Comparison of ENCODE assay signal across 11 cellular contexts in the genomic region with DNA sequence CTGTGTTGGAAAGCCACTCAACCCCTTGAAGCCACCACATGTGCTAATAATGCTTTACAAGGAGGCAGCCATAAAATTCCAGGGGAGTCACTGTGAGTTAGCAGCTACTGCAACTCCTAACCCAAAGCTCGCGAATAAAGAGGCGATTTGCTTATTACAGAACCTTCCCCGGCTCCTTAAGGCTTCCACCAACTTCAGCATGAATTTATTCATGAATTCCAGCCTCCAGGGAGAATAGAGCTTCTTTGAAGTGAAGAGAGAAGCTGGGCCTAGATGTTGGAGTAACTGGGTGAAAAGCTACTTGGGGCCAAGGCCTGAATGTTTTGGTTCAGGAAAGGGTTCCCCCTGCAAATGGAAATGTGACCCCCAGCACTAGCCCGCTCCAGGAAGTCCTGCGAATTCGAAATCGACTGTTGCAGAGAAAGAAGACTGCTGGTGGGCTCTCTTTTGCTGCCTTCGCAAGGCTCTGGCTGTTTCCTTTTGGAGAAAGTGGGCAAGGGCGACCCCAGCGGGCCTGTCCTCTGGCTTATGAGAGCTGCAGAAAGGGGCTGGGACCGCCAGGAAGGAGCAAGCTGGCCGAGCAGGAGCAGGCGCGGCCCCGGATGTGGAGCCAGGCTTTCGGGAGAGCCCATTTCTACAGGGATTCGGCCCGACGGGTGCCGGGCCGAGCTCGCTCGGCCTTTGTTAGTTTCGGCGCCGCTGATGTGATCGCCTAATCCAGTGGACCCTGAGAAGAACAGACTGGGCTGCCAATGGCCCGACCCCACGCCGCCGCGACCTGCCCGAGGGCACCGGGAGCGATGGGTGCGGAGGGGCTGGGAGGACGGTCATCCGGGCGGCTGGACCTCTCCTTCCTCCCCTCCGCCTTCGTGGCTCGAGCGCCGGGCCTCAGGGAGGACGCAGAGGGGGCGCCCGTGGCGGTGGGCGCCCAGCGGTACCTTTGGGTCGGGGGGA. TPM values are rescaled to one million over a fixed set of nuclear protein-coding genes. Genes with fewer than 3 reads are reported as not detected.
A peak's percentile ranks its signal among the peaks of the same experiment; 100 is the strongest.
DNase-seq lines count a peak whose midpoint lies in the region; FAIRE-seq and TF ChIP-seq lines count a peak whose summit lies in the region.
"Had no signal": no experiment of that assay in that cellular context is flagged by ENCODE, and none has a peak within 500 bp of the region (broad histone marks: within the 10 kb centered on the region; RNA-seq: fewer than 3 reads in every experiment).

No MANE protein-coding gene starts in this region.

- H3K27me3 Mint-ChIP-seq in brain = peaks cover 40% of the 10 kb centered on the region

- peak overlapping the region in 2 of 5 experiments; percentile 23 to 43 for H3K27ac Mint-ChIP-seq in brain
- H3K27ac Mint-ChIP-seq: activated CD4-positive, alpha-beta T cell treated with anti-CD3 and anti-CD28 coated beads, Interleukin-2, amount 10 ng/mL, durations not matched to agents 7 days and 5 days had no signal

- H3K9me3 Mint-ChIP-seq in brain = no peaks in the 10 kb centered on the region
- H3K9me3 Mint-ChIP-seq: activated CD4-positive, alpha-beta T cell treated with anti-CD3 and anti-CD28 coated beads, Interleukin-2, amount 10 ng/mL, durations not matched to agents 7 days and 5 days had no signal

- peak; percentile 9 for FAIRE-seq in HTR-8/SVneo (lab: Jason Lieb, UNC)

- H3K36me3 Mint-ChIP-seq in brain = peaks cover 8% of the 10 kb centered on the region

- DNase-seq in HTR-8/SVneo (ENCODE audit: insufficient read length, low spot score) = no peak
- DNase-seq in iPS-NIHi7 (ENCODE audit: extremely low spot score) = peak; percentile 85
- peak; percentile 74 for DNase-seq in retina
- DNase-seq in putamen (ENCODE audit: low spot score) = no peak
- DNase-seq in GM20000 (ENCODE audit: low spot score) = no peak
- DNase-seq in activated T-cell treated with anti-CD3 and anti-CD28 coated beads, Interleukin-2, amount 50 U/mL, for 1 hour = no peak
- DNase-seq in pons (ENCODE audit: low spot score) = no peak
- DNase-seq: activated CD4-positive, alpha-beta T cell treated with anti-CD3 and anti-CD28 coated beads, Interleukin-2, amount 10 ng/mL, durations not matched to agents 7 days and 5 days; cortex of kidney; NCI-H1092 had no signal

- peaks cover 64% of the 10 kb centered on the region for H3K4me1 Mint-ChIP-seq in brain

- TF ChIP-seq CTCF in brain (conservative IDR thresholded peaks at IDR 0.05) (no peak), GM20000 (IDR thresholded peaks at IDR 0.05; ENCODE audit: extremely low read depth, missing control alignments) (no peak)

- peak overlapping the region in 4 of 5 experiments; percentile 22 to 76 (median 58) for H3K4me3 Mint-ChIP-seq in brain
- H3K4me3 Mint-ChIP-seq: activated CD4-positive, alpha-beta T cell treated with anti-CD3 and anti-CD28 coated beads, Interleukin-2, amount 10 ng/mL, durations not matched to agents 7 days and 5 days had no signal

RNA-seq across cellular contexts. Expression of gene CBX8, which starts 7.6 kb away (rescaled TPM):
- 9.4 TPM for polyA plus RNA-seq in brain (ENCODE audit: insufficient read depth, low read depth, low replicate concordance)

RNA-seq across cellular contexts. Expression of gene CBX2, which starts 11.3 kb away (rescaled TPM):
- 36.4 TPM for polyA plus RNA-seq in brain (ENCODE audit: insufficient read depth, low read depth, low replicate concordance)

RNA-seq across cellular contexts. Expression of gene CBX4, which starts 50.0 kb away (rescaled TPM):
- polyA plus RNA-seq in brain (ENCODE audit: insufficient read depth, low read depth, low replicate concordance) = 30.6 TPM

RNA-seq across cellular contexts. Expression of gene ENPP7, which starts 58.5 kb away (rescaled TPM):
- polyA plus RNA-seq in brain (ENCODE audit: insufficient read depth, low read depth, low replicate concordance) = not detected

Comparison
In these comparisons a context has a peak if more than half of its experiments do, and no peak if none do; other contexts are left out.
1. DNase-seq: peak in iPS-NIHi7 (single experiment) and retina (single experiment); none in HTR-8/SVneo (single experiment), putamen (single experiment), GM20000 (single experiment), activated T-cell treated with anti-CD3 and anti-CD28 coated beads, Interleukin-2, amount 50 U/mL, for 1 hour (single experiment) and pons (single experiment).